1 cellular context compared by ENCODE assay signal in the genomic region with DNA sequence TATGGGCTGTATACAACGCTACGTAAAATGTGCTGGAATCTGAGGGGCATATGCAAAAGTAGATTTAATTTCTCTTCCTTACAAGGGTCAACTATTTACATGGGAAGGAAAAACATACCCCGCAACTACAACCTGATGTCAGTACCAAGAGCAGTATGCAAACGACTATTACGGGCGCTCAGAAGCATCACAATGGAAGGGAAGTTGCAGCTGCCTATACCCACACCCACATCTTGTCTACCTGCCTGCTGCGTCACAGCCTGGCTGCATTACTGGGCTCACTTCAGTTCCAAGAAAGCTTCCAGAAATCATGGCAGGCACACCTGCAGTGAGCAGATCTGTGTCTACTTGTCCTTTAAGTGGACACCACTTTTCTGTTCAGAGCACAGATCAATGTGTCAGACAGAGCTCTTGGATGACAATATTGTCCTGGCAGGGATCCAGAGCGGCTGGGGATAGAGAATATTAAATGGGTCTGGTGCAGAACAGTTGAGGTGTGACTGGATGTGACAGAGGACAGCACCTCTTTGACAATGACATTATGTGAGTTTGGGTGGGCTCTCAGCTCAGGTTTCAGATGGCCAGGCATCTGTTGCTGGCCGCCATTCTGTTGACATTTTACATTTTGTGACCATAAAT.
TF ChIP-seq lines count a peak whose summit lies in the region.

No MANE protein-coding gene starts in this region.

TF ChIP-seq in SK-N-SH, 30 proteins besides CTCF, POLR2A, EP300 and RAD21 (continued from another document):
- TF ChIP-seq GABPA (IDR thresholded peaks at IDR 0.05; ENCODE audit: low read depth), result no peak
